Comparison of ENCODE assay signal across 15 cellular contexts in the genomic region with DNA sequence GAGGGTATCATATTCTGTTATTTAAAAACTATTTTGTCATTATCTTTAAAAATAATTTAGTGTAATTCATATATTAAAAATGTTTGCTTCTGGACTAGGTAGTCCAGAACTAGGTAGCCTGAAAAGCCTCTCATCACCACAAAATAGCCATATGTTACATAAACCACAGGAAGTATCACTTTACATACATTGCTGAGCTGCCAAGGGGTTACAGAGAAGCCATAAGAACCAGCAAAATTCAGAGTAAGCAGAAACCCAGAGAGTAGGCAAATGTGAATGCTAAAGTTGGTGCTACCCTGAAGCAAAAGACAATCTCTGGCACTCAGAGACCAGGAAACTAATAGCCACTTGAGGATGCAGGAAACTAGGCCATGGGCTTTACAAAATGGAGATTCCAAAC.
A peak's percentile ranks its signal among the peaks of the same experiment; 100 is the strongest.
DNase-seq lines count a peak whose midpoint lies in the region; ATAC-seq and TF ChIP-seq lines count a peak whose summit lies in the region.
"Had no signal": no experiment of that assay in that cellular context is flagged by ENCODE, and none has a peak within 500 bp of the region (broad histone marks: within the 10 kb centered on the region; RNA-seq: fewer than 3 reads in every experiment).

No MANE protein-coding gene starts in this region.

- intact Hi-C loops in MCF 10A (cut with micrococcal nuclease) (no loop called here), breast epithelium (cut with DNase I; ENCODE audit: low total_unique reads) (no loop called here), colonic mucosa (cut with DNase I) (no loop called here), PC-3 (cut with micrococcal nuclease) (no loop called here)

- no peak for TF ChIP-seq POLR2A in breast epithelium (IDR thresholded peaks at IDR 0.05)

- H2BK12ac ChIP-seq in trophoblast cell (ENCODE audit: low read length), result no peak overlapping the region

- no peaks in the 10 kb centered on the region for H3K4me1 ChIP-seq in breast epithelium
- H3K4me1 ChIP-seq in colonic mucosa, result no peaks in the 10 kb centered on the region
- H3K4me1 ChIP-seq in trophoblast cell (ENCODE audit: control insufficient read depth in 1 of 2, insufficient read depth in 2 of 2, low read length in 2 of 2), result no peaks in the 10 kb centered on the region
- no peaks in the 10 kb centered on the region for H3K4me1 ChIP-seq in PC-3 (ENCODE audit: insufficient read depth, low read length)
- H3K4me1 ChIP-seq: adrenal gland, gastrocnemius medialis, HAP-1, suprapubic skin had no signal

- H3F3A ChIP-seq in PC-3 (ENCODE audit: low read length, unreplicated experiment), result no peaks in the 10 kb centered on the region

- CTCF ChIA-PET in MCF 10A (lab: Yijun Ruan, JAX), result no interaction called here
- CTCF ChIA-PET in PC-3 (lab: Charles Lee), result no interaction called here

- H3K27ac ChIP-seq in breast epithelium (no peak overlapping the region), SK-N-MC (peak overlapping the region; percentile 78), colonic mucosa (no peak overlapping the region), trophoblast cell (ENCODE audit: low read depth, low read length) (no peak overlapping the region), PC-3 (ENCODE audit: low read length) (no peak overlapping the region)
- H3K27ac ChIP-seq: adrenal gland, gastrocnemius medialis, suprapubic skin had no signal

- DNase-seq in MCF 10A (ENCODE audit: unreplicated experiment) (peak; percentile 1), breast epithelium (ENCODE audit: low spot score in 2 of 2) (no peak), NCI-H146 (lab: John Stamatoyannopoulos, UW) (peak; percentile 13), SK-N-MC (ENCODE audit: low read depth, low spot score) (peak; percentile 44), NOMO-1 treated with dmso at 0.1 percent for 144 hours (lab: John Stamatoyannopoulos, UW; ENCODE audit: unreplicated experiment) (no peak), colonic mucosa (no peak), trophoblast cell (no peak), PC-3 (no peak)
- DNase-seq: activated CD8-positive, alpha-beta T cell treated with anti-CD3 and anti-CD28 coated beads for 36 hours; adrenal gland; gastrocnemius medialis; naive thymus-derived CD8-positive, alpha-beta T cell; NCI-H2227 treated with DMSO at 0.1 percent for 48 hours had no signal

- ATAC-seq in PC-3, result no peak
- ATAC-seq: activated CD8-positive, alpha-beta T cell treated with anti-CD3 and anti-CD28 coated beads for 36 hours; gastrocnemius medialis; naive thymus-derived CD8-positive, alpha-beta T cell had no signal

- H3K79me1 ChIP-seq in trophoblast cell (ENCODE audit: low read length), result no peaks in the 10 kb centered on the region

- H3K9me3 ChIP-seq in breast epithelium (no peaks in the 10 kb centered on the region), SK-N-MC (ENCODE audit: low read depth, low read length) (no peaks in the 10 kb centered on the region), colonic mucosa (no peaks in the 10 kb centered on the region), trophoblast cell (ENCODE audit: insufficient read depth, low read depth, low read length) (no peaks in the 10 kb centered on the region), PC-3 (ENCODE audit: low read length) (no peaks in the 10 kb centered on the region)
- H3K9me3 ChIP-seq: gastrocnemius medialis, HAP-1, suprapubic skin had no signal

- no peak overlapping the region for H4K12ac ChIP-seq in trophoblast cell (ENCODE audit: low read depth, low read length)

- H3K9ac ChIP-seq in SK-N-MC (ENCODE audit: insufficient read length), result peak overlapping the region; percentile 52
- no peak overlapping the region for H3K9ac ChIP-seq in colonic mucosa (ENCODE audit: low read depth in 2 of 2, low read length in 2 of 2)
- no peak overlapping the region for H3K9ac ChIP-seq in trophoblast cell (ENCODE audit: low read length)
- no peak overlapping the region for H3K9ac ChIP-seq in PC-3 (ENCODE audit: low read length)

- peaks cover 52% of the 10 kb centered on the region for H3K27me3 Mint-ChIP-seq in MCF 10A (ENCODE audit: insufficient read depth, unreplicated experiment)

- H2AK5ac ChIP-seq in trophoblast cell (ENCODE audit: low read length), result no peak overlapping the region

- no peaks in the 10 kb centered on the region for H3K79me2 ChIP-seq in trophoblast cell (ENCODE audit: control insufficient read depth, insufficient read depth, low read length, poor library complexity)
- no peaks in the 10 kb centered on the region for H3K79me2 ChIP-seq in PC-3 (ENCODE audit: low read length)

- H3K23ac ChIP-seq in trophoblast cell (ENCODE audit: low read length), result no peak overlapping the region

- H3K36me3 ChIP-seq in breast epithelium (no peaks in the 10 kb centered on the region), SK-N-MC (ENCODE audit: insufficient read depth, low read length) (peaks cover 76% of the 10 kb centered on the region), colonic mucosa (no peaks in the 10 kb centered on the region), trophoblast cell (ENCODE audit: control insufficient read depth in 1 of 2, insufficient read depth in 2 of 2, low read length in 2 of 2) (no peaks in the 10 kb centered on the region), PC-3 (ENCODE audit: low read depth, low read length) (no peaks in the 10 kb centered on the region)
- H3K36me3 ChIP-seq: adrenal gland, gastrocnemius medialis, HAP-1, suprapubic skin had no signal

- H2BK120ac ChIP-seq in trophoblast cell (ENCODE audit: insufficient read depth, low read length, poor library complexity), result no peak overlapping the region

- H3K18ac ChIP-seq in trophoblast cell (ENCODE audit: low read length), result no peak overlapping the region

- H3K4me2 ChIP-seq in trophoblast cell (ENCODE audit: low read length) (no peak overlapping the region), PC-3 (ENCODE audit: low read length) (no peak overlapping the region)

- H3K14ac ChIP-seq in trophoblast cell (ENCODE audit: low read length), result no peak overlapping the region

- no peak overlapping the region for H3K4ac ChIP-seq in trophoblast cell (ENCODE audit: low read depth, low read length)

- H2BK5ac ChIP-seq in trophoblast cell (ENCODE audit: low read depth, low read length, poor library complexity), result no peak overlapping the region

- H2AFZ ChIP-seq in trophoblast cell (ENCODE audit: insufficient read depth, low read length, poor library complexity) (no peak overlapping the region), PC-3 (ENCODE audit: low read length) (no peak overlapping the region)

- H3K4me3 ChIP-seq in breast epithelium (no peak overlapping the region), SK-N-MC (peak overlapping the region; percentile 86), colonic mucosa (no peak overlapping the region), trophoblast cell (ENCODE audit: low read depth, low read length) (no peak overlapping the region), PC-3 (ENCODE audit: low read length) (no peak overlapping the region)
- H3K4me3 ChIP-seq: adrenal gland, gastrocnemius medialis, HAP-1, suprapubic skin had no signal

- no peak overlapping the region for H3K4me3 Mint-ChIP-seq in MCF 10A (ENCODE audit: unreplicated experiment)
- H3K4me3 Mint-ChIP-seq: activated CD8-positive, alpha-beta T cell treated with anti-CD3 and anti-CD28 coated beads for 36 hours; naive thymus-derived CD8-positive, alpha-beta T cell had no signal

- no peaks in the 10 kb centered on the region for H3K36me3 Mint-ChIP-seq in MCF 10A (ENCODE audit: insufficient read depth, unreplicated experiment)
- H3K36me3 Mint-ChIP-seq: naive thymus-derived CD8-positive, alpha-beta T cell had no signal

- H3K9me3 Mint-ChIP-seq in MCF 10A (ENCODE audit: unreplicated experiment), result no peaks in the 10 kb centered on the region
- H3K9me3 Mint-ChIP-seq: activated CD8-positive, alpha-beta T cell treated with anti-CD3 and anti-CD28 coated beads for 36 hours had no signal

- BruUV-seq in MCF 10A (replicated peaks; lab: Mats Ljungman, UMichigan), result no TSS peak
- no TSS peak for BruUV-seq in PC-3 (replicated peaks; lab: Mats Ljungman, UMichigan)

- no peaks in the 10 kb centered on the region for H3K4me1 Mint-ChIP-seq in MCF 10A (ENCODE audit: insufficient read depth, unreplicated experiment)

- no peaks in the 10 kb centered on the region for H3K27me3 ChIP-seq in breast epithelium
- H3K27me3 ChIP-seq in colonic mucosa, result no peaks in the 10 kb centered on the region
- H3K27me3 ChIP-seq in trophoblast cell (ENCODE audit: insufficient read depth, low read length), result no peaks in the 10 kb centered on the region
- H3K27me3 ChIP-seq in PC-3 (ENCODE audit: low read length), result no peaks in the 10 kb centered on the region
- H3K27me3 ChIP-seq: adrenal gland, gastrocnemius medialis, suprapubic skin had no signal

- no peak overlapping the region for H4K91ac ChIP-seq in trophoblast cell (ENCODE audit: low read depth, low read length)

- H3K9me2 ChIP-seq in PC-3 (replicated peaks; ENCODE audit: low read length), result no peaks in the 10 kb centered on the region

- H4K20me1 ChIP-seq in PC-3 (ENCODE audit: low read length), result no peaks in the 10 kb centered on the region

- no peak overlapping the region for H4K8ac ChIP-seq in trophoblast cell (ENCODE audit: low read depth, low read length)

- POLR2A ChIA-PET in MCF 10A (lab: Yijun Ruan, JAX) (no interaction called here), PC-3 (lab: Charles Lee; ENCODE audit: unreplicated experiment) (no interaction called here)

- TF ChIP-seq CTCF in MCF 10A (IDR thresholded peaks at IDR 0.05; ENCODE audit: unreplicated experiment) (no peak), breast epithelium (IDR thresholded peaks at IDR 0.05) (no peak), colonic mucosa (IDR thresholded peaks at IDR 0.05) (no peak), PC-3 (conservative IDR thresholded peaks at IDR 0.05; ENCODE audit: low read depth, low read length) (no peak)

- no peak overlapping the region for H3K27ac Mint-ChIP-seq in MCF 10A (ENCODE audit: low read depth, unreplicated experiment)
- H3K27ac Mint-ChIP-seq: activated CD8-positive, alpha-beta T cell treated with anti-CD3 and anti-CD28 coated beads for 36 hours; naive thymus-derived CD8-positive, alpha-beta T cell had no signal

Comparison
In these comparisons a context has a peak if more than half of its experiments do, and no peak if none do; other contexts are left out.
1. DNase-seq: peak in MCF 10A (single experiment), NCI-H146 (single experiment) and SK-N-MC (single experiment); none in breast epithelium (0 of 2), NOMO-1 treated with dmso at 0.1 percent for 144 hours (single experiment), colonic mucosa (single experiment), trophoblast cell (0 of 2) and PC-3 (single experiment).